ENCODE assay signal across 7 cellular contexts in the genomic region with DNA sequence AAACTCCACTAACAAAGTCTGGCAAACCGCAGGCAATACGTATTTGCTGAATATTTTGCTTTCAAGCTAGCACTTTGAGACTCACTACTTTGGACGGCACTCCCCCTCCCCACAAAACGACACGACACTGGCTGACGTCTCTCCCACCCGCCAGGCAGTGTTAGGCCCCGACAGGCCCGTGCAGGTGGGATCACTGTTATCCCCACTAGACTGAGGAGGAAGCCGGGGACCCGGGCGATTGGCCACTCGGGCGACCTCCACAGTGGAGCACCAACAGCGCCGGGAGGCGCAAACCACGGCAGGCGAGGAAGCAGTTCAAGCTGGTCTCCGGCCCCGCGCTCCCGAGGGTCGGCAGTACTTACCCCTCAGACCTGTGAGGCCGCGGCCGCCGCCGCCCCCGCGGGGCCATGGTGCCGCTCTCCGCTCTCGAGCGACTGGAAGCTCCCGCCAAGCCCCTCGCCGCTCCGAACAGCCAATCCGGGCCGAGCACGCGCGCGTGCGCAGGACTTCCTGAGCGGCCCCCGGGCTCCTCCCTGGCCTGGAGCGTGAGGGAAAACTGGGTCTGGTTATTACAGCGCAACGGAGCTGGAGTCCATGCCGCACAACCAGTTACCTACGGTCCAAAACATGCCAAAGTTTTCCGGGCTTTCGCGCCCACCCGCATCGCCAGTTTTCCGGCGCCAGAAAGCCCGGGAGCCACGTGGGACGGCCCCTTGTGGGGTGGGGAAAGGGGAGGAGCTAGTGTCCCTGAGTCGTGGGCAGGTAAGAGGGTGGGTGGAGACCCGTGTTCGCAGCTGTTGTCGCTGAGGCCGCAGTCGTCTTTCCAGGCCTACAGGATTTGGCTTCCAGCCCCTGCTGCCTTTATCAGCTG. TPM values are rescaled to one million over a fixed set of nuclear protein-coding genes. Genes with fewer than 3 reads are reported as not detected.
DNase-seq lines count a peak whose midpoint lies in the region; ATAC-seq, FAIRE-seq and TF ChIP-seq lines count a peak whose summit lies in the region.

A gene with protein sequence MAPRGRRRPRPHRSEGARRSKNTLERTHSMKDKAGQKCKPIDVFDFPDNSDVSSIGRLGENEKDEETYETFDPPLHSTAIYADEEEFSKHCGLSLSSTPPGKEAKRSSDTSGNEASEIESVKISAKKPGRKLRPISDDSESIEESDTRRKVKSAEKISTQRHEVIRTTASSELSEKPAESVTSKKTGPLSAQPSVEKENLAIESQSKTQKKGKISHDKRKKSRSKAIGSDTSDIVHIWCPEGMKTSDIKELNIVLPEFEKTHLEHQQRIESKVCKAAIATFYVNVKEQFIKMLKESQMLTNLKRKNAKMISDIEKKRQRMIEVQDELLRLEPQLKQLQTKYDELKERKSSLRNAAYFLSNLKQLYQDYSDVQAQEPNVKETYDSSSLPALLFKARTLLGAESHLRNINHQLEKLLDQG (minus strand): TSS at position 443 of the 871 bp plus-strand sequence. CDS start 34 bp downstream, at position 409.

- DNase-seq in GM18507 (ENCODE audit: extremely low spot score, insufficient read length, low read depth) (peak; percentile 99), NCI-H2029 treated with DMSO at 0.1 percent for 48 hours (lab: John Stamatoyannopoulos, UW) (peak; percentile 89), T-helper 9 cell (peak; percentile 92), astrocyte of the hippocampus (ENCODE audit: low read depth, low spot score) (peak; percentile 99), hepatocyte (ENCODE audit: low spot score) (peak; percentile 98), renal cortical epithelial cell (ENCODE audit: low read depth) (peak; percentile 95)

- peak within 1 kb of the TSS; percentile 60 for H3K4me3 ChIP-seq in hepatocyte

- TF ChIP-seq CTCF in hepatocyte (IDR thresholded peaks at IDR 0.05; ENCODE audit: poor library complexity): no peak

- no peaks in the 10 kb centered on the region for H3K27me3 ChIP-seq in hepatocyte

- H3K36me3 ChIP-seq in hepatocyte (replicated peaks; ENCODE audit: insufficient read depth, low read depth): no peaks in the 10 kb centered on the region

- peak within 1 kb of the TSS; percentile 90 for H3K4me2 ChIP-seq in hepatocyte

- H3K27ac ChIP-seq in hepatocyte: peak within 1 kb of the TSS; percentile 56

- peak; percentile 97 for FAIRE-seq in GM18507 (lab: Jason Lieb, UNC)

- ATAC-seq in HG02981 (IDR thresholded peaks at IDR 0.05; ENCODE audit: unreplicated experiment): peak; percentile 90

- H3K9me2 ChIP-seq in hepatocyte (replicated peaks; ENCODE audit: insufficient read depth): no peaks in the 10 kb centered on the region

- H4K20me1 ChIP-seq in hepatocyte (ENCODE audit: insufficient read depth, poor library complexity, severe bottlenecking): no peaks in the 10 kb centered on the region

- H3K9me3 ChIP-seq in hepatocyte (ENCODE audit: low read depth): no peaks in the 10 kb centered on the region

- peak within 1 kb of the TSS; percentile 80 for H2AFZ ChIP-seq in hepatocyte

- H3K4me1 ChIP-seq in hepatocyte (ENCODE audit: insufficient read depth): no peaks in the 10 kb centered on the region

- peaks cover 28% of the 10 kb centered on the region for H3K79me2 ChIP-seq in hepatocyte

- 1% methylated on average over 47 of the region's 69 CpGs for WGBS in hepatocyte (ENCODE audit: low lambda C conversion rate, missing lambda C conversion rate)

RNA-seq across cellular contexts. Expression of the gene that starts here (rescaled TPM):
- 10.0 and 10.2 TPM in 2 replicates for total RNA-seq in hepatocyte
- polyA plus RNA-seq in hepatocyte: 6.1 and 7.8 TPM in 2 replicates
- total RNA-seq in renal cortical epithelial cell: 2.9 and 17.5 TPM in 2 replicates

Comparison
In these comparisons a context has a peak if more than half of its experiments do, and no peak if none do; other contexts are left out.
1. Peak in every context shown above with its lines: DNase-seq, ATAC-seq, H3K4me3 ChIP-seq and H3K27ac ChIP-seq.